Comparison of ENCODE assay signal across 8 cellular contexts in genomic region chr1:52056110-52056936, GRCh38. TPM values are rescaled to one million over a fixed set of nuclear protein-coding genes. Genes with fewer than 3 reads are reported as not detected.
DNase-seq lines count a peak whose midpoint lies in the region; ATAC-seq, FAIRE-seq and TF ChIP-seq lines count a peak whose summit lies in the region.

BTF3L4 (plus strand) TSS chr1:52056295; CDS start chr1:52059848, 3,553 bp downstream.

- no peaks in the 10 kb centered on the region for H3K9me3 ChIP-seq in kidney (ENCODE audit: control insufficient read depth in 1 of 2, low read length in 2 of 2)

- no peak for FAIRE-seq in kidney (lab: Jason Lieb, UNC)

- peak within 1 kb of the TSS; percentile 83 to 88 for H3K4me3 ChIP-seq in kidney (ENCODE audit: low read length in 2 of 2)

- peak within 1 kb of the TSS; percentile 90 to 93 for H3K27ac ChIP-seq in kidney (ENCODE audit: low read depth in 2 of 2, low read length in 2 of 2)

- TF ChIP-seq CTCF in kidney (IDR thresholded peaks at IDR 0.05; ENCODE audit: borderline replicate concordance, extremely low read depth, insufficient read depth), result no peak

- peak within 1 kb of the TSS; percentile 74 to 80 for H3K9ac ChIP-seq in kidney (ENCODE audit: low read length in 2 of 2)

- DNase-seq in AML-193 (lab: John Stamatoyannopoulos, UW), result peak; percentile 87 to 89
- DNase-seq in GM19238 (ENCODE audit: insufficient read length, low spot score), result peak; percentile 86
- peak; percentile 85 to 92 for DNase-seq in NCI-H524 (lab: John Stamatoyannopoulos, UW)
- peak; percentile 88 to 89 for DNase-seq in activated CD4-positive, alpha-beta T cell treated with anti-CD3 and anti-CD28 coated beads for 24 hours (ENCODE audit: low read depth in 2 of 2)
- peak; percentile 96 for DNase-seq in cerebellum (ENCODE audit: low spot score)
- peak; percentile 98 for DNase-seq in kidney
- DNase-seq in stimulated activated CD4-positive, alpha-beta T cell treated with anti-CD3 and anti-CD28 coated beads, Interleukin-15, amount 100 ng/mL, for 24 hours, result peak; percentile 97

- peak; percentile 78 for ATAC-seq in HG03439 (IDR thresholded peaks at IDR 0.05; ENCODE audit: unreplicated experiment)

- peaks cover 13 to 14% of the 10 kb centered on the region in 2 donors for H3K36me3 ChIP-seq in kidney (ENCODE audit: control insufficient read depth in 1 of 2, insufficient read depth in 2 of 2, low read length in 2 of 2)

- peaks cover 17 to 24% of the 10 kb centered on the region in 2 donors for H3K4me1 ChIP-seq in kidney (ENCODE audit: control insufficient read depth in 1 of 2, insufficient read depth in 1 of 2, low read depth in 1 of 2, low read length in 2 of 2)

- intact Hi-C loops in kidney (cut with DNase I), result no loop called here

RNA-seq across cellular contexts. Expression of gene BTF3L4, which starts in this region (rescaled TPM):
- total RNA-seq in cerebellum (90.6 TPM), kidney (41.5 TPM)
- 45.3 TPM for polyA plus RNA-seq in kidney (ENCODE audit: insufficient read depth, low read depth, low replicate concordance)

Comparison
In these comparisons a context has a peak if more than half of its experiments do, and no peak if none do; other contexts are left out.
1. Peak in every context shown above with its lines: DNase-seq, ATAC-seq, H3K4me3 ChIP-seq and H3K27ac ChIP-seq.